29 cellular contexts compared by ENCODE assay signal in the genomic region with DNA sequence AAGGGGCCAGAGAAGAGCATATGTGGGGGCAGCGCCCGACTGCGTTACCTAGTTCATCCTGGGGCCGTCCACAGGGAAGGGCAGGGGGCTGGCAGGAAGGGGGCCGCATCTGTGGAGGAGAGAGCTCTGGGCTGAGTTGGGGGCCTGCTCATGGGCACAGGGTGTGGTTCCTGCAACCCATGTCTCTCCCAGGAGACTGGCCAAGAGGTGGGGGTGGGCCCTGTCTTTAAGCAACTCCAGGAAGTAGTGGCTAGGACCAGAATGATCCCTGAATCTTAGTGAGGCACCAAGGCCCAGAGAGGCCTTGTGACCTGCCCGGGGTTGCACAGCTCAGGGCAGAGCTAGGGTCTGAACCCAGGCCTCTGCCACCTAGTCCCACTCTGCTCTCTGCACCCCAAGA. TPM values are rescaled to one million over a fixed set of nuclear protein-coding genes. Genes with fewer than 3 reads are reported as not detected.
A peak's percentile ranks its signal among the peaks of the same experiment; 100 is the strongest.
DNase-seq lines count a peak whose midpoint lies in the region; TF ChIP-seq lines count a peak whose summit lies in the region.
"Had no signal": no experiment of that assay in that cellular context is flagged by ENCODE, and none has a peak within 500 bp of the region (broad histone marks: within the 10 kb centered on the region; RNA-seq: fewer than 3 reads in every experiment).

No MANE protein-coding gene starts in this region.

- H4K91ac ChIP-seq in neuronal stem cell (ENCODE audit: low read depth, low read length, poor library complexity) = no peak overlapping the region

- peak overlapping the region; percentile 58 for H4K8ac ChIP-seq in neuronal stem cell (ENCODE audit: low read depth, low read length)

- intact Hi-C loops in left ventricle myocardium inferior (cut with micrococcal nuclease) = no loop called here
- intact Hi-C loops in cardiac septum (cut with DNase I) = no loop called here
- intact Hi-C loops in breast epithelium (cut with DNase I; ENCODE audit: low total_unique reads) = no loop called here
- intact Hi-C loops in vagina (cut with DNase I) = no loop called here
- intact Hi-C loops in stomach (cut with DNase I; ENCODE audit: low total_unique reads) = no loop called here

- no CpG with 5 or more reads among the region's 6 CpGs for WGBS in neuronal stem cell (ENCODE audit: extremely low coverage in 2 of 2, insufficient read length in 2 of 2, insufficient replicate concordance in 1 of 2), 2 donors
- whole genome bisulfite sequencing in stomach, 5 donors = 87 to 95% (median 94%) methylated on average over 6 of the region's 6 CpGs

- H3K4me2 ChIP-seq in neuronal stem cell (ENCODE audit: insufficient read depth, low read length, poor library complexity, severe bottlenecking) = no peak overlapping the region
- H3K4me2 ChIP-seq: hepatocyte had no signal

- H2BK5ac ChIP-seq in neuronal stem cell (ENCODE audit: low read length) = peak overlapping the region; percentile 48

- no peak for TF ChIP-seq EP300 in stomach (IDR thresholded peaks at IDR 0.05)

- no peak overlapping the region for H3K9ac ChIP-seq in neuronal stem cell (ENCODE audit: low read depth, low read length, poor library complexity)

- H2BK12ac ChIP-seq in neuronal stem cell (ENCODE audit: low read length) = no peak overlapping the region

- H3K14ac ChIP-seq in neuronal stem cell (ENCODE audit: low read length) = no peak overlapping the region

- H3K27ac ChIP-seq in left ventricle myocardium inferior (replicated peaks) (peak overlapping the region; percentile 74), breast epithelium (peak overlapping the region; percentile 97), neuronal stem cell (replicated peaks; ENCODE audit: low read length) (no peak overlapping the region), vagina (peak overlapping the region; percentile 3), stomach (peak overlapping the region in 1 of 5 donors; percentile 75)
- H3K27ac ChIP-seq: hepatocyte, psoas muscle, VCaP had no signal

- peaks cover 23% of the 10 kb centered on the region for H3K79me1 ChIP-seq in neuronal stem cell (ENCODE audit: low read depth, low read length)

- no peak overlapping the region for H2AFZ ChIP-seq in neuronal stem cell (ENCODE audit: low read length)
- H2AFZ ChIP-seq: hepatocyte had no signal

- H3K4me1 ChIP-seq in left ventricle myocardium inferior (peaks cover 51% of the 10 kb centered on the region), breast epithelium (peaks cover 0 to 17% of the 10 kb centered on the region in 2 donors), neuronal stem cell (ENCODE audit: control insufficient read depth in 2 of 2, insufficient read depth in 1 of 2, low read depth in 1 of 2, low read length in 2 of 2) (peaks cover 0 to 2% of the 10 kb centered on the region in 2 donors), vagina (no peaks in the 10 kb centered on the region), stomach (peaks cover 0 to 24% (median 9%) of the 10 kb centered on the region in 4 donors)
- H3K4me1 ChIP-seq: psoas muscle had no signal

- H2AK5ac ChIP-seq in neuronal stem cell (ENCODE audit: low read depth, low read length) = no peak overlapping the region

- H3K9me3 ChIP-seq in left ventricle myocardium inferior (replicated peaks) = no peaks in the 10 kb centered on the region
- no peaks in the 10 kb centered on the region for H3K9me3 ChIP-seq in breast epithelium
- H3K9me3 ChIP-seq in neuronal stem cell (replicated peaks in 1 of 2; ENCODE audit: control insufficient read depth in 2 of 2, insufficient read depth in 1 of 2, low read depth in 1 of 2, low read length in 2 of 2) = no peaks in the 10 kb centered on the region
- H3K9me3 ChIP-seq in vagina = no peaks in the 10 kb centered on the region
- no peaks in the 10 kb centered on the region for H3K9me3 ChIP-seq in stomach
- H3K9me3 ChIP-seq: lower lobe of right lung, psoas muscle, sigmoid colon had no signal

- no peak overlapping the region for H3K4me3 ChIP-seq in left ventricle myocardium inferior
- no peak overlapping the region for H3K4me3 ChIP-seq in breast epithelium
- H3K4me3 ChIP-seq in neuronal stem cell (ENCODE audit: low read length in 2 of 2) = no peak overlapping the region
- H3K4me3 ChIP-seq in vagina = no peak overlapping the region
- H3K4me3 ChIP-seq in stomach = no peak overlapping the region
- H3K4me3 ChIP-seq: hepatocyte, lower lobe of right lung, psoas muscle, sigmoid colon had no signal

- H3K18ac ChIP-seq in neuronal stem cell (ENCODE audit: low read length) = peak overlapping the region; percentile 54

- DNase-seq in left ventricle myocardium inferior = no peak
- no peak for DNase-seq in cardiac septum (ENCODE audit: low spot score)
- no peak for DNase-seq in breast epithelium (ENCODE audit: low spot score in 2 of 2)
- DNase-seq in neuronal stem cell (ENCODE audit: low spot score) = no peak
- DNase-seq in vagina (ENCODE audit: extremely low spot score in 2 of 2) = no peak
- no peak for DNase-seq in NCI-H146 (lab: John Stamatoyannopoulos, UW)
- DNase-seq in stomach = no peak
- DNase-seq in stimulated activated CD4-positive, alpha-beta T cell treated with anti-CD3 and anti-CD28 coated beads, Interleukin-2, amount 100 ng/mL, for 24 hours = no peak
- DNase-seq: activated CD4-positive, alpha-beta T cell treated with anti-CD3 and anti-CD28 coated beads for 36 hours; activated naive CD8-positive, alpha-beta T cell treated with anti-CD3 and anti-CD28 coated beads for 36 hours; AML-193; aorta; caudate nucleus; CD4-positive, alpha-beta memory T cell; HCEC 1CT; Karpas-422; lower lobe of right lung; naive thymus-derived CD4-positive, alpha-beta T cell; NCI-H1417; NCI-H2081; NCI-H526 treated with DMSO at 0.1 percent for 48 hours; psoas muscle; SHP77 treated with DMSO at 0.1 percent for 48 hours; sigmoid colon; stimulated activated CD4-positive, alpha-beta T cell treated with anti-CD3 and anti-CD28 coated beads, Interleukin-4, amount 100 ng/mL, for 24 hours; substantia nigra; T1000 had no signal

- no peak overlapping the region for H3K23ac ChIP-seq in neuronal stem cell (ENCODE audit: low read depth, low read length, poor library complexity)

- no peak overlapping the region for H2BK120ac ChIP-seq in neuronal stem cell (ENCODE audit: low read depth, low read length)

- H3K4ac ChIP-seq in neuronal stem cell (ENCODE audit: low read length) = no peak overlapping the region

- no peak for TF ChIP-seq POLR2A in breast epithelium (IDR thresholded peaks at IDR 0.05)
- no peak for TF ChIP-seq POLR2A in vagina (IDR thresholded peaks at IDR 0.05)
- TF ChIP-seq POLR2A in stomach (IDR thresholded peaks at IDR 0.05) = no peak

- H2BK15ac ChIP-seq in neuronal stem cell (ENCODE audit: low read length) = no peak overlapping the region

- H3K36me3 ChIP-seq in left ventricle myocardium inferior (peaks cover 91% of the 10 kb centered on the region), breast epithelium (peaks cover 7% of the 10 kb centered on the region), neuronal stem cell (replicated peaks in 1 of 2; ENCODE audit: control insufficient read depth in 2 of 2, insufficient read depth in 2 of 2, low read length in 2 of 2) (peaks cover 79 to 96% of the 10 kb centered on the region in 2 donors), vagina (peaks cover 7 to 80% of the 10 kb centered on the region in 2 donors), stomach (peaks cover 82 to 96% (median 94%) of the 10 kb centered on the region in 4 donors)

- TF ChIP-seq CTCF in left ventricle myocardium inferior (IDR thresholded peaks at IDR 0.05; ENCODE audit: borderline replicate concordance) = no peak
- TF ChIP-seq CTCF in breast epithelium (IDR thresholded peaks at IDR 0.05) = no peak
- no peak for TF ChIP-seq CTCF in vagina (IDR thresholded peaks at IDR 0.05)
- no peak for TF ChIP-seq CTCF in stomach (IDR thresholded peaks at IDR 0.05)

- no peaks in the 10 kb centered on the region for H3K27me3 ChIP-seq in left ventricle myocardium inferior (ENCODE audit: low read depth)
- H3K27me3 ChIP-seq in breast epithelium = no peaks in the 10 kb centered on the region
- H3K27me3 ChIP-seq in neuronal stem cell (ENCODE audit: control insufficient read depth in 3 of 3, insufficient read depth in 3 of 3, low read depth in 1 of 3, low read length in 3 of 3) = no peaks in the 10 kb centered on the region
- H3K27me3 ChIP-seq in vagina = no peaks in the 10 kb centered on the region
- no peaks in the 10 kb centered on the region for H3K27me3 ChIP-seq in stomach
- H3K27me3 ChIP-seq: hepatocyte, sigmoid colon had no signal

RNA-seq across cellular contexts. Expression of a gene that starts 21.9 kb away (rescaled TPM):
- 76.1 TPM for total RNA-seq in left ventricle myocardium inferior
- 95.7 TPM for total RNA-seq in cardiac septum
- total RNA-seq in breast epithelium = 100 to 1,000 TPM in 2 of 3 donors, 10 to 100 TPM in 1; 83.0 to 147 (median 117) TPM
- 224 TPM for polyA plus RNA-seq in neuronal stem cell (2013, experiment 1 of 2)
- polyA plus RNA-seq in neuronal stem cell (2013, experiment 2 of 2) = 229 TPM
- 162 TPM for total RNA-seq in vagina
- 100 to 1,000 TPM in 2 of 5 donors, 10 to 100 TPM in 3; 19.4 to 135 (median 93.9) TPM for total RNA-seq in stomach
- 10 to 100 TPM; 47.5 to 69.3 (median 66.9) TPM for polyA plus RNA-seq in stomach

RNA-seq across cellular contexts. Expression of a gene that starts 22.5 kb away (rescaled TPM):
- total RNA-seq in left ventricle myocardium inferior = 50.6 TPM
- total RNA-seq in cardiac septum = 58.1 TPM
- total RNA-seq in breast epithelium = 10 to 100 TPM; 30.6 to 49.5 (median 42.4) TPM
- polyA plus RNA-seq in neuronal stem cell (2013, experiment 1 of 2) = 50.9 TPM
- polyA plus RNA-seq in neuronal stem cell (2013, experiment 2 of 2) = 51.3 TPM
- 50.8 TPM for total RNA-seq in vagina
- 100 to 1,000 TPM in 1 of 5 donors, 10 to 100 TPM in 4; 27.0 to 110 (median 75.9) TPM for total RNA-seq in stomach
- polyA plus RNA-seq in stomach = 10 to 100 TPM in 2 of 3 donors, 1 to 10 TPM in 1; 10.0 to 13.8 (median 10.8) TPM
